In genomic region chr17:80474231-80474932, GRCh38 we compare ENCODE assay signal across 9 cellular contexts. TPM values are rescaled to one million over a fixed set of nuclear protein-coding genes. Genes with fewer than 3 reads are reported as not detected.
DNase-seq lines count a peak whose midpoint lies in the region; ATAC-seq, FAIRE-seq and TF ChIP-seq lines count a peak whose summit lies in the region.
"Had no signal": no experiment of that assay in that cellular context is flagged by ENCODE, and none has a peak within 500 bp of the region (broad histone marks: within the 10 kb centered on the region; RNA-seq: fewer than 3 reads in every experiment).

No MANE protein-coding gene starts in this region.

- TF ChIP-seq CTCF in cardiac muscle cell (IDR thresholded peaks at IDR 0.05; ENCODE audit: low read depth, low read length): peak; percentile 5
- TF ChIP-seq CTCF in heart left ventricle (IDR thresholded peaks at IDR 0.05): no peak
- no peak for TF ChIP-seq CTCF in astrocyte (IDR thresholded peaks at IDR 0.05; ENCODE audit: insufficient read depth, low read depth, low read length)

- H3K27ac ChIP-seq in cardiac muscle cell (no peak overlapping the region), heart left ventricle (peak overlapping the region in 1 of 12 donors; percentile 82), astrocyte (ENCODE audit: low read depth, low read length) (no peak overlapping the region)

- peak overlapping the region; percentile 50 for H3K4me3 Mint-ChIP-seq in astrocyte (ENCODE audit: unreplicated experiment)

- ATAC-seq in heart left ventricle: no peak
- ATAC-seq in GM18909 (IDR thresholded peaks at IDR 0.05; ENCODE audit: poor library complexity, unreplicated experiment): no peak
- ATAC-seq in HG03571 (IDR thresholded peaks at IDR 0.05; ENCODE audit: unreplicated experiment): no peak

- no peaks in the 10 kb centered on the region for H3K79me2 ChIP-seq in astrocyte (ENCODE audit: insufficient read depth, low read length)

- peaks cover 10% of the 10 kb centered on the region for H4K20me1 ChIP-seq in astrocyte (ENCODE audit: insufficient read depth, low read length)

- H3K27me3 ChIP-seq in cardiac muscle cell (peaks cover 100% of the 10 kb centered on the region), heart left ventricle (peaks cover 52 to 98% (median 74%) of the 10 kb centered on the region in 9 donors), astrocyte (ENCODE audit: insufficient read depth, low read length) (peaks cover 57% of the 10 kb centered on the region)

- H3K27me3 Mint-ChIP-seq in astrocyte (ENCODE audit: low read depth, unreplicated experiment): peaks cover 63% of the 10 kb centered on the region

- no peaks in the 10 kb centered on the region for H3K9me3 ChIP-seq in cardiac muscle cell (ENCODE audit: low read depth)
- H3K9me3 ChIP-seq in heart left ventricle: no peaks in the 10 kb centered on the region
- no peaks in the 10 kb centered on the region for H3K9me3 ChIP-seq in astrocyte (ENCODE audit: insufficient read depth, low read depth, low read length)

- peaks cover 2% of the 10 kb centered on the region for H3K4me1 Mint-ChIP-seq in astrocyte (ENCODE audit: low read depth, unreplicated experiment)

- no peak overlapping the region for H3K9ac ChIP-seq in astrocyte (ENCODE audit: low read length)

- 16 to 22% (median 18%) methylated on average over 16 of the region's 16 CpGs for WGBS in heart left ventricle, 4 donors

- no peaks in the 10 kb centered on the region for H3K36me3 ChIP-seq in cardiac muscle cell
- H3K36me3 ChIP-seq in heart left ventricle: no peaks in the 10 kb centered on the region
- H3K36me3 ChIP-seq in astrocyte (ENCODE audit: insufficient read depth, low read length): no peaks in the 10 kb centered on the region

- intact Hi-C loops in heart left ventricle (cut with DNase I): no loop called here

- H3K4me2 ChIP-seq in astrocyte (ENCODE audit: low read length): peak overlapping the region; percentile 80

- FAIRE-seq in astrocyte (lab: Jason Lieb, UNC): no peak
- FAIRE-seq: endometrium had no signal

- H3K4me3 ChIP-seq in cardiac muscle cell (no peak overlapping the region), heart left ventricle (no peak overlapping the region), astrocyte (ENCODE audit: insufficient read depth, low read depth, low read length) (no peak overlapping the region)

- peaks cover 3% of the 10 kb centered on the region for H3K4me1 ChIP-seq in cardiac muscle cell (ENCODE audit: low read depth)
- peaks cover 0 to 49% (median 31%) of the 10 kb centered on the region in 12 donors for H3K4me1 ChIP-seq in heart left ventricle
- H3K4me1 ChIP-seq in astrocyte (ENCODE audit: insufficient read depth, low read length): peaks cover 17% of the 10 kb centered on the region

- H3K36me3 Mint-ChIP-seq in astrocyte (ENCODE audit: low read depth, unreplicated experiment): no peaks in the 10 kb centered on the region

- no peak overlapping the region for H3K27ac Mint-ChIP-seq in astrocyte (ENCODE audit: unreplicated experiment)

- TF ChIP-seq POLR2A in heart left ventricle (IDR thresholded peaks at IDR 0.05): no peak

- no peak overlapping the region for H2AFZ ChIP-seq in astrocyte (ENCODE audit: low read depth, low read length)

- peaks cover 5% of the 10 kb centered on the region for H3K9me3 Mint-ChIP-seq in astrocyte (ENCODE audit: unreplicated experiment)

- DNase-seq in cardiac muscle cell (ENCODE audit: low read depth in 1 of 2, low spot score in 1 of 2): peak in 1 of 2 donors; percentile 21
- no peak for DNase-seq in heart left ventricle
- DNase-seq in NCI-H510A treated with DMSO at 0.1 percent for 48 hours (lab: John Stamatoyannopoulos, UW): peak; percentile 23
- no peak for DNase-seq in astrocyte (ENCODE audit: low read depth)
- DNase-seq in medulla oblongata (ENCODE audit: extremely low spot score): peak; percentile 12
- DNase-seq in HuH-7.5 (ENCODE audit: low spot score): no peak

RNA-seq across cellular contexts. Expression of gene NPTX1, which starts 2.0 kb away (rescaled TPM):
- total RNA-seq in cardiac muscle cell: not detected in 2 replicates
- polyA plus RNA-seq in cardiac muscle cell: 0.21 TPM in 1 of 2 replicates, not detected in the other
- under 1 TPM in 3 of 9 donors, not detected in 6; 0.07 to 0.58 (median 0.12) TPM for total RNA-seq in heart left ventricle
- under 1 TPM in 1 of 2 donors, not detected in 1; 0.01 TPM for polyA plus RNA-seq in heart left ventricle
- total RNA-seq in astrocyte: 0.43 and 0.48 TPM in 2 replicates

RNA-seq across cellular contexts. Expression of gene ENDOV, which starts 59.4 kb away (rescaled TPM):
- 31.7 and 35.4 TPM in 2 replicates for total RNA-seq in cardiac muscle cell
- polyA plus RNA-seq in cardiac muscle cell: 38.0 and 46.9 TPM in 2 replicates
- total RNA-seq in heart left ventricle: 10 to 100 TPM in 5 of 9 donors, 1 to 10 TPM in 4; 4.2 to 16.2 (median 11.2) TPM
- polyA plus RNA-seq in heart left ventricle: 1 to 10 TPM; 8.5 TPM
- 20.7 and 30.8 TPM in 2 replicates for total RNA-seq in astrocyte

Comparison
In these comparisons a context has a peak if more than half of its experiments do, and no peak if none do; other contexts are left out.
1. DNase-seq: peak in NCI-H510A treated with DMSO at 0.1 percent for 48 hours (single experiment) and medulla oblongata (single experiment); none in heart left ventricle (0 of 5), astrocyte (single experiment) and HuH-7.5 (single experiment).